ENCODE assay signal across 9 cellular contexts in genomic region chr10:103451091-103451801, GRCh38. TPM values are rescaled to one million over a fixed set of nuclear protein-coding genes. Genes with fewer than 3 reads are reported as not detected.
DNase-seq lines count a peak whose midpoint lies in the region; ATAC-seq and TF ChIP-seq lines count a peak whose summit lies in the region.
"Had no signal": no experiment of that assay in that cellular context is flagged by ENCODE, and none has a peak within 500 bp of the region (broad histone marks: within the 10 kb centered on the region; RNA-seq: fewer than 3 reads in every experiment).

No MANE protein-coding gene starts in this region.

- BruUV-seq in PC-3 (replicated peaks; lab: Mats Ljungman, UMichigan), result no TSS peak

- intact Hi-C loops in PC-3 (cut with micrococcal nuclease) (no loop called here), left cardiac atrium (cut with DNase I) (no loop called here)

- H3K27ac ChIP-seq in PC-3 (ENCODE audit: low read length), result peak overlapping the region; percentile 79

- H3K27ac Mint-ChIP-seq in activated naive CD4-positive, alpha-beta T cell treated with anti-CD3 and anti-CD28 coated beads, Interleukin-2, amount 10 ng/mL, durations not matched to agents 7 days and 5 days, result peak overlapping the region; percentile 91

- no peaks in the 10 kb centered on the region for H3K9me3 ChIP-seq in PC-3 (ENCODE audit: low read length)

- peaks cover 72% of the 10 kb centered on the region for H3K4me1 Mint-ChIP-seq in activated naive CD4-positive, alpha-beta T cell treated with anti-CD3 and anti-CD28 coated beads, Interleukin-2, amount 10 ng/mL, durations not matched to agents 7 days and 5 days

- H3K9me2 ChIP-seq in PC-3 (replicated peaks; ENCODE audit: low read length), result no peaks in the 10 kb centered on the region

- no peaks in the 10 kb centered on the region for H3F3A ChIP-seq in PC-3 (ENCODE audit: low read length, unreplicated experiment)

- peak overlapping the region; percentile 33; the same call in 1 of the 2 replicates for H3K9ac ChIP-seq in PC-3 (ENCODE audit: low read length)

- CTCF ChIA-PET in PC-3 (lab: Charles Lee), result interaction anchor here (0.5 to 0.6 kb wide), 3 partner anchors 138 to 1028 kb away, joined by 3 to 4 read pairs (median 3); no protein-coding TSS in a partner anchor
- CTCF ChIA-PET in activated naive CD4-positive, alpha-beta T cell treated with anti-CD3 and anti-CD28 coated beads, Interleukin-2, amount 10 ng/mL, durations not matched to agents 7 days and 5 days (lab: Charles Lee), result interaction anchor here (0.8 to 5.2 kb wide), 8 partner anchors 12 to 35 kb away, joined by 3 to 34 read pairs (median 6); no protein-coding TSS in a partner anchor
- CTCF ChIA-PET in HEK293T (lab: Yijun Ruan, JAX), result no interaction called here

- H3K4me3 Mint-ChIP-seq in activated naive CD4-positive, alpha-beta T cell treated with anti-CD3 and anti-CD28 coated beads, Interleukin-2, amount 10 ng/mL, durations not matched to agents 7 days and 5 days, result peak overlapping the region; percentile 99

- H3K36me3 Mint-ChIP-seq in activated naive CD4-positive, alpha-beta T cell treated with anti-CD3 and anti-CD28 coated beads, Interleukin-2, amount 10 ng/mL, durations not matched to agents 7 days and 5 days, result peaks cover 52% of the 10 kb centered on the region

- H3K4me1 ChIP-seq in PC-3 (ENCODE audit: insufficient read depth, low read length), result peaks cover 23% of the 10 kb centered on the region

- H3K4me3 ChIP-seq in PC-3 (ENCODE audit: low read length) (peak overlapping the region; percentile 21; the same call in 1 of the 2 replicates), skeletal muscle cell (ENCODE audit: low read depth, low read length) (peak overlapping the region; percentile 57)

- H4K20me1 ChIP-seq in PC-3 (ENCODE audit: low read length), result no peaks in the 10 kb centered on the region

- H3K27me3 ChIP-seq in PC-3 (ENCODE audit: low read length), result no peaks in the 10 kb centered on the region

- H3K4me2 ChIP-seq in PC-3 (ENCODE audit: low read length), result peak overlapping the region; percentile 66

- DNase-seq in DMS53 (lab: John Stamatoyannopoulos, UW) (peak; percentile 60), DMS53 treated with DMSO at 0.1 percent for 48 hours (lab: John Stamatoyannopoulos, UW; ENCODE audit: unreplicated experiment) (no peak), PC-3 (peak; percentile 87), left cardiac atrium (peak; percentile 89), skeletal muscle cell (ENCODE audit: low read depth) (no peak), HEK293T (ENCODE audit: extremely low spot score) (no peak)
- DNase-seq in activated naive CD4-positive, alpha-beta T cell treated with anti-CD3 and anti-CD28 coated beads, Interleukin-2, amount 10 ng/mL, durations not matched to agents 7 days and 5 days, result peak; percentile 73

- no peaks in the 10 kb centered on the region for H3K27me3 Mint-ChIP-seq in activated naive CD4-positive, alpha-beta T cell treated with anti-CD3 and anti-CD28 coated beads, Interleukin-2, amount 10 ng/mL, durations not matched to agents 7 days and 5 days

- H3K9me3 Mint-ChIP-seq in activated naive CD4-positive, alpha-beta T cell treated with anti-CD3 and anti-CD28 coated beads, Interleukin-2, amount 10 ng/mL, durations not matched to agents 7 days and 5 days, result no peaks in the 10 kb centered on the region

- peak; percentile 79 for ATAC-seq in PC-3
- peak; percentile 42 to 71 for ATAC-seq in left cardiac atrium
- ATAC-seq in GM19395 (IDR thresholded peaks at IDR 0.05; ENCODE audit: unreplicated experiment), result no peak

- no peak for TF ChIP-seq CTCF in PC-3 (conservative IDR thresholded peaks at IDR 0.05; ENCODE audit: low read depth, low read length)

- H3K36me3 ChIP-seq in PC-3 (ENCODE audit: low read depth, low read length), result no peaks in the 10 kb centered on the region; the same call in 1 of the 2 replicates

- peak overlapping the region; percentile 59; the same call in 1 of the 2 replicates for H2AFZ ChIP-seq in PC-3 (ENCODE audit: low read length)

- POLR2A ChIA-PET in PC-3 (lab: Charles Lee; ENCODE audit: unreplicated experiment) (interaction anchor here (0.5 kb wide), 1 partner anchor 53 kb away, joined by 7 read pairs; no protein-coding TSS in a partner anchor), HEK293T (lab: Yijun Ruan, JAX) (no interaction called here)

- H3K79me2 ChIP-seq in PC-3 (ENCODE audit: low read length), result no peaks in the 10 kb centered on the region

TF ChIP-seq in HEK293T, 16 proteins besides CTCF, POLR2A, EP300 and RAD21:
- TF ChIP-seq NFRKB (IDR thresholded peaks at IDR 0.05), result no peak

RNA-seq across cellular contexts. Expression of gene CALHM2, which starts 0.9 kb away (rescaled TPM):
- total RNA-seq in PC-3 (2014; rRNA removed), result 1.3 and 2.0 TPM in 2 replicates
- total RNA-seq in left cardiac atrium, result 10 to 100 TPM; 25.6 to 30.8 TPM

RNA-seq across cellular contexts. Expression of gene CALHM1, which starts 7.5 kb away (rescaled TPM):
- total RNA-seq in PC-3 (2014; rRNA removed) (not detected in 2 replicates), left cardiac atrium (not detected)
- total RNA-seq: epithelial cell of proximal tubule had no signal

RNA-seq across cellular contexts. Expression of gene CALHM3, which starts 27.8 kb away (rescaled TPM):
- total RNA-seq in PC-3 (2014; rRNA removed) (2.3 and 4.1 TPM in 2 replicates), left cardiac atrium (not detected)
- total RNA-seq: epithelial cell of proximal tubule had no signal

RNA-seq across cellular contexts. Expression of gene NEURL1, which starts 42.3 kb away (rescaled TPM):
- total RNA-seq in PC-3 (2014; rRNA removed) (1.7 and 3.5 TPM in 2 replicates), left cardiac atrium (under 1 TPM; 0.12 to 0.39 TPM)

RNA-seq across cellular contexts. Expression of gene PDCD11, which starts 54.8 kb away (rescaled TPM):
- total RNA-seq in PC-3 (2014; rRNA removed), result 41.9 and 50.9 TPM in 2 replicates
- total RNA-seq in left cardiac atrium, result 10 to 100 TPM; 11.9 to 17.8 TPM

Comparison
In these comparisons a context has a peak if more than half of its experiments do, and no peak if none do; other contexts are left out.
1. DNase-seq: peak in DMS53 (single experiment), PC-3 (single experiment), activated naive CD4-positive, alpha-beta T cell treated with anti-CD3 and anti-CD28 coated beads, Interleukin-2, amount 10 ng/mL, durations not matched to agents 7 days and 5 days (single experiment) and left cardiac atrium (single experiment); none in DMS53 treated with DMSO at 0.1 percent for 48 hours (single experiment), skeletal muscle cell (single experiment) and HEK293T (single experiment).